Comparison of ENCODE assay signal across 12 cellular contexts in genomic region chr1:178664278-178664677, GRCh38.
DNase-seq lines count a peak whose midpoint lies in the region; ATAC-seq and TF ChIP-seq lines count a peak whose summit lies in the region.
"Had no signal": no experiment of that assay in that cellular context is flagged by ENCODE, and none has a peak within 500 bp of the region (broad histone marks: within the 10 kb centered on the region; RNA-seq: fewer than 3 reads in every experiment).

No MANE protein-coding gene starts in this region.

- H3K9me3 ChIP-seq in gastroesophageal sphincter = no peaks in the 10 kb centered on the region
- H3K9me3 ChIP-seq: SJSA1 had no signal

- WGBS in gastroesophageal sphincter (ENCODE audit: low coverage in 1 of 2), 2 donors = 93 to 94% methylated on average over 3 to 5 of the region's 5 CpGs

- DNase-seq in HL-60 (ENCODE audit: low read depth in 1 of 2, low spot score in 1 of 2) (peak; percentile 60 to 68), medulla oblongata (ENCODE audit: extremely low spot score) (peak; percentile 30), cerebellar cortex (ENCODE audit: low spot score) (no peak)
- DNase-seq in activated CD4-positive, alpha-beta T cell treated with anti-CD3 and anti-CD28 coated beads, Interleukin-2, amount 50 U/mL, for 1 hour = no peak
- no peak for DNase-seq in activated CD4-positive, alpha-beta T cell treated with anti-CD3 and anti-CD28 coated beads for 4 hours
- DNase-seq: activated naive CD4-positive, alpha-beta T cell treated with anti-CD3 and anti-CD28 coated beads, Interleukin-2, amount 10 ng/mL, durations not matched to agents 7 days and 5 days; erythroblast had no signal

- H3K27ac ChIP-seq in HL-60 (replicated peaks) (no peak overlapping the region), gastroesophageal sphincter (no peak overlapping the region)
- H3K27ac ChIP-seq: SJSA1 had no signal

- TF ChIP-seq POLR2A in gastroesophageal sphincter (IDR thresholded peaks at IDR 0.05) = no peak

- no peak for TF ChIP-seq CTCF in HL-60 (IDR thresholded peaks at IDR 0.05; ENCODE audit: insufficient read depth, low read length)
- no peak for TF ChIP-seq CTCF in gastroesophageal sphincter (IDR thresholded peaks at IDR 0.05)

- no peak for TF ChIP-seq EP300 in gastroesophageal sphincter (IDR thresholded peaks at IDR 0.05)

- no peak overlapping the region for H3K4me3 ChIP-seq in HL-60 (replicated peaks; ENCODE audit: insufficient read depth, low read length)
- no peak overlapping the region for H3K4me3 ChIP-seq in gastroesophageal sphincter
- H3K4me3 ChIP-seq: lung, SJSA1 had no signal

- peak; percentile 75 for ATAC-seq in GM18909 (IDR thresholded peaks at IDR 0.05; ENCODE audit: poor library complexity, unreplicated experiment)
- peak; percentile 85 for ATAC-seq in HG02642 (IDR thresholded peaks at IDR 0.05; ENCODE audit: poor library complexity, unreplicated experiment)
- no peak for ATAC-seq in gastroesophageal sphincter

- H3K36me3 ChIP-seq in gastroesophageal sphincter = no peaks in the 10 kb centered on the region
- H3K36me3 ChIP-seq: SJSA1 had no signal

- H3K27me3 ChIP-seq in HL-60 (ENCODE audit: insufficient read depth, poor library complexity, severe bottlenecking) (no peaks in the 10 kb centered on the region), gastroesophageal sphincter (no peaks in the 10 kb centered on the region)
- H3K27me3 ChIP-seq: SJSA1 had no signal

- H3K4me1 ChIP-seq in gastroesophageal sphincter = no peaks in the 10 kb centered on the region

Comparison
In these comparisons a context has a peak if more than half of its experiments do, and no peak if none do; other contexts are left out.
1. DNase-seq: peak in HL-60 (2 of 2) and medulla oblongata (single experiment); none in activated CD4-positive, alpha-beta T cell treated with anti-CD3 and anti-CD28 coated beads, Interleukin-2, amount 50 U/mL, for 1 hour (single experiment), activated CD4-positive, alpha-beta T cell treated with anti-CD3 and anti-CD28 coated beads for 4 hours (0 of 2) and cerebellar cortex (single experiment).